28 cellular contexts compared by ENCODE assay signal in genomic region chr15:78133801-78134200, GRCh38. TPM values are rescaled to one million over a fixed set of nuclear protein-coding genes. Genes with fewer than 3 reads are reported as not detected.
A peak's percentile ranks its signal among the peaks of the same experiment; 100 is the strongest.
DNase-seq lines count a peak whose midpoint lies in the region; ATAC-seq, FAIRE-seq and TF ChIP-seq lines count a peak whose summit lies in the region.
"Had no signal": no experiment of that assay in that cellular context is flagged by ENCODE, and none has a peak within 500 bp of the region (broad histone marks: within the 10 kb centered on the region; RNA-seq: fewer than 3 reads in every experiment).

No MANE protein-coding gene starts in this region.

- H3K9me2 ChIP-seq in GM23338 (ENCODE audit: insufficient read depth), result no peaks in the 10 kb centered on the region

- no peak overlapping the region for H3K27ac ChIP-seq in GM23338 (ENCODE audit: low read depth)
- H3K27ac ChIP-seq: BLaER1, esophagus muscularis mucosa, gastroesophageal sphincter, lower lobe of right lung, upper lobe of left lung had no signal

- no peak overlapping the region for H3K4me2 ChIP-seq in GM23338
- H3K4me2 ChIP-seq: BLaER1 had no signal

- H3K36me3 ChIP-seq in bronchial epithelial cell (ENCODE audit: control insufficient read depth, insufficient read depth, low read length) (no peaks in the 10 kb centered on the region), mucosa of descending colon (ENCODE audit: low read depth) (no peaks in the 10 kb centered on the region), GM23338 (ENCODE audit: insufficient read depth) (no peaks in the 10 kb centered on the region), H7 (replicated peaks; ENCODE audit: control insufficient read depth, insufficient read depth, low read length) (no peaks in the 10 kb centered on the region)
- H3K36me3 ChIP-seq: BLaER1, esophagus muscularis mucosa, gastroesophageal sphincter, lower lobe of right lung, upper lobe of left lung had no signal

- H3K4me1 Mint-ChIP-seq in MCF 10A (ENCODE audit: insufficient read depth, unreplicated experiment) (peaks cover 5% of the 10 kb centered on the region), GM23338 (peaks cover 24% of the 10 kb centered on the region)

- CTCF ChIA-PET in MCF 10A (lab: Yijun Ruan, JAX), result interaction anchor here (0.9 to 2.5 kb wide), 2 partner anchors 62 to 107 kb away, joined by 3 to 10 read pairs; no protein-coding TSS in a partner anchor

- POLR2A ChIA-PET in MCF 10A (lab: Yijun Ruan, JAX), result no interaction called here

- peak; percentile 47 for ATAC-seq in mucosa of descending colon
- no peak for ATAC-seq in GM23338
- ATAC-seq: activated naive CD4-positive, alpha-beta T cell treated with anti-CD3 and anti-CD28 coated beads, Interleukin-2, amount 50 U/mL, for 72 hours; gastroesophageal sphincter; lower lobe of right lung; stimulated activated naive CD8-positive, alpha-beta T cell treated with anti-CD3 and anti-CD28 coated beads, Interleukin-15, Interleukin-2, amounts not matched to agents 100 U/mL and 50 U/mL, for 24 hours had no signal

- no peaks in the 10 kb centered on the region for H4K20me1 ChIP-seq in GM23338 (replicated peaks; ENCODE audit: insufficient read depth)
- H4K20me1 ChIP-seq: BLaER1 had no signal

- H3K79me2 ChIP-seq in GM23338 (replicated peaks; ENCODE audit: insufficient read depth), result no peaks in the 10 kb centered on the region

- no TSS peak for BruUV-seq in MCF 10A (replicated peaks; lab: Mats Ljungman, UMichigan)

- H3F3A ChIP-seq in GM23338 (replicated peaks; ENCODE audit: low read depth), result 0 out of 2 replicates have a peak, but pooled peaks cover 6% of the 10 kb centered on the region

- H2AFZ ChIP-seq in GM23338, result no peak overlapping the region

- no peaks in the 10 kb centered on the region for H3K9me3 ChIP-seq in mucosa of descending colon
- H3K9me3 ChIP-seq: BLaER1, esophagus muscularis mucosa, gastroesophageal sphincter, lower lobe of right lung, upper lobe of left lung had no signal

- H3K36me3 Mint-ChIP-seq in MCF 10A (ENCODE audit: insufficient read depth, unreplicated experiment), result no peaks in the 10 kb centered on the region
- H3K36me3 Mint-ChIP-seq in GM23338 (ENCODE audit: low read depth), result no peaks in the 10 kb centered on the region
- H3K36me3 Mint-ChIP-seq: activated naive CD4-positive, alpha-beta T cell treated with anti-CD3 and anti-CD28 coated beads, Interleukin-2, amount 50 U/mL, for 72 hours had no signal

- no peaks in the 10 kb centered on the region for H3K27me3 Mint-ChIP-seq in MCF 10A (ENCODE audit: insufficient read depth, unreplicated experiment)
- H3K27me3 Mint-ChIP-seq in GM23338 (ENCODE audit: insufficient read depth, low read depth, poor library complexity), result peaks cover 6% of the 10 kb centered on the region

- in situ Hi-C loops in T47D (cut with HindIII; ENCODE audit: low pct_unique_long_range_greater_than_20kb, low sequenced_read_pairs), result no loop called here

- H3K9me3 Mint-ChIP-seq in MCF 10A (ENCODE audit: unreplicated experiment) (no peaks in the 10 kb centered on the region), GM23338 (no peaks in the 10 kb centered on the region)
- H3K9me3 Mint-ChIP-seq: activated naive CD4-positive, alpha-beta T cell treated with anti-CD3 and anti-CD28 coated beads, Interleukin-2, amount 50 U/mL, for 72 hours; activated T-helper 1 cell treated with anti-CD3 and anti-CD28 coated beads, Interleukin-12 subunit alpha, Interleukin-12 subunit beta, Interleukin-2, Interleukin-4 antibody, amounts not matched to agents 30 ng/mL and 10 ng/mL and 1 ng/mL, durations not matched to agents 14 hours and 24 hours and 36 hours; HFFc6 had no signal

- H3K4me3 Mint-ChIP-seq in MCF 10A (ENCODE audit: unreplicated experiment), result no peak overlapping the region
- no peak overlapping the region for H3K4me3 Mint-ChIP-seq in GM23338
- H3K4me3 Mint-ChIP-seq: HFFc6 had no signal

- H3K27ac Mint-ChIP-seq in MCF 10A (ENCODE audit: low read depth, unreplicated experiment) (no peak overlapping the region), GM23338 (no peak overlapping the region)
- H3K27ac Mint-ChIP-seq: activated naive CD4-positive, alpha-beta T cell treated with anti-CD3 and anti-CD28 coated beads, Interleukin-2, amount 50 U/mL, for 72 hours; activated T-helper 1 cell treated with anti-CD3 and anti-CD28 coated beads, Interleukin-12 subunit alpha, Interleukin-12 subunit beta, Interleukin-2, Interleukin-4 antibody, amounts not matched to agents 30 ng/mL and 10 ng/mL and 1 ng/mL, durations not matched to agents 14 hours and 24 hours and 36 hours; HFFc6 had no signal

- TF ChIP-seq CTCF in MCF 10A (IDR thresholded peaks at IDR 0.05; ENCODE audit: unreplicated experiment) (no peak), bronchial epithelial cell (IDR thresholded peaks at IDR 0.05; ENCODE audit: insufficient read depth, low read length, severe bottlenecking) (no peak), mucosa of descending colon (IDR thresholded peaks at IDR 0.05) (no peak), GM23338 (conservative IDR thresholded peaks at IDR 0.05; ENCODE audit: low read depth in 2 of 2) (no peak)

- DNase-seq in T47D (ENCODE audit: low read depth in 1 of 2, low spot score in 1 of 2), result peak; percentile 77 to 93
- DNase-seq in MCF 10A (ENCODE audit: unreplicated experiment), result no peak
- DNase-seq in bronchial epithelial cell (ENCODE audit: low read depth), result peak; percentile 97
- no peak for DNase-seq in mucosa of descending colon
- DNase-seq in LoVo (ENCODE audit: low spot score), result no peak
- no peak for DNase-seq in GM23338 (ENCODE audit: low spot score)
- no peak for DNase-seq in NCI-H226
- no peak for DNase-seq in H7
- DNase-seq: activated CD4-positive, alpha-beta T cell treated with anti-CD3 and anti-CD28 coated beads for 4 hours; aorta; cerebellar nuclear complex; HFFc6; islet precursor cell; Kasumi-1; lower lobe of right lung; NCI-H1105 treated with DMSO at 0.1 percent for 48 hours; NCI-H2081 treated with DMSO at 0.1 percent for 48 hours; NCI-H524 treated with DMSO at 0.1 percent for 48 hours; stimulated activated CD4-positive, alpha-beta T cell treated with anti-CD3 and anti-CD28 coated beads, Interleukin-4, amount 100 ng/mL, for 1 hour; stimulated activated naive CD8-positive, alpha-beta T cell treated with anti-CD3 and anti-CD28 coated beads, Interleukin-15, Interleukin-2, amounts not matched to agents 100 U/mL and 50 U/mL, for 24 hours; upper lobe of left lung had no signal

- no peak overlapping the region for H3K4me3 ChIP-seq in bronchial epithelial cell (ENCODE audit: low read depth, low read length)
- no peak overlapping the region for H3K4me3 ChIP-seq in mucosa of descending colon
- H3K4me3 ChIP-seq in GM23338, result no peak overlapping the region
- no peak overlapping the region for H3K4me3 ChIP-seq in H7 (ENCODE audit: insufficient read depth, low read depth, low read length)
- H3K4me3 ChIP-seq: BLaER1, esophagus muscularis mucosa, gastroesophageal sphincter, lower lobe of right lung, upper lobe of left lung had no signal

- no peak for FAIRE-seq in bronchial epithelial cell (lab: Jason Lieb, UNC)
- FAIRE-seq: D721Med had no signal

- no peaks in the 10 kb centered on the region for H3K27me3 ChIP-seq in bronchial epithelial cell (ENCODE audit: control insufficient read depth, insufficient read depth, low read length)
- H3K27me3 ChIP-seq in GM23338 (ENCODE audit: insufficient read depth), result no peaks in the 10 kb centered on the region
- H3K27me3 ChIP-seq in H7 (ENCODE audit: control insufficient read depth, insufficient read depth, low read length), result no peaks in the 10 kb centered on the region
- H3K27me3 ChIP-seq: BLaER1, esophagus muscularis mucosa, gastroesophageal sphincter, upper lobe of left lung had no signal

- H3K4me1 ChIP-seq in mucosa of descending colon (ENCODE audit: low read depth) (peaks cover 13% of the 10 kb centered on the region), GM23338 (ENCODE audit: insufficient read depth) (peaks cover 18% of the 10 kb centered on the region; the same call in 1 of the 2 replicates)

- intact Hi-C loops in MCF 10A (cut with micrococcal nuclease) (loop anchor here (2.0 to 5.0 kb wide), 3 partner anchors 15 to 108 kb away; partner anchors contain the start of gene IDH3A), mucosa of descending colon (cut with DNase I, micrococcal nuclease) (loop anchor here in 1 of 2 donors (5.0 kb wide), 1 partner anchor 108 kb away; no protein-coding TSS in a partner anchor)

RNA-seq across cellular contexts. Expression of gene CIB2, which starts 2.6 kb away (rescaled TPM):
- total RNA-seq in MCF 10A (2022) (0.30 and 0.34 TPM in 2 replicates), bronchial epithelial cell (1.8 and 8.6 TPM in 2 replicates), mucosa of descending colon (10 to 100 TPM in 2 of 3 donors, 1 to 10 TPM in 1; 8.1 to 13.7 (median 10.9) TPM)
- total RNA-seq in GM23338 (2014; rRNA removed; shearing (Covaris generic)), result 62.6 and 64.4 TPM in 2 replicates
- 56.6 and 59.5 TPM in 2 replicates for polyA plus RNA-seq in GM23338 (2016; fragmentation: Nextera tagmentation; extraction: Ambion mirVana)
- 56.7 and 64.5 TPM in 2 replicates for total RNA-seq in H7 (2014; rRNA removed; shearing (Covaris generic))

RNA-seq across cellular contexts. Expression of gene IDH3A, which starts 15.4 kb away (rescaled TPM):
- total RNA-seq in MCF 10A (2022) (100.0 and 106 TPM in 2 replicates), bronchial epithelial cell (27.9 and 30.8 TPM in 2 replicates), mucosa of descending colon (100 to 1,000 TPM; 183 to 227 (median 207) TPM)
- 40.5 and 41.6 TPM in 2 replicates for total RNA-seq in GM23338 (2014; rRNA removed; shearing (Covaris generic))
- polyA plus RNA-seq in GM23338 (2016; fragmentation: Nextera tagmentation; extraction: Ambion mirVana), result 18.6 and 24.1 TPM in 2 replicates
- total RNA-seq in H7 (2014; rRNA removed; shearing (Covaris generic)), result 27.4 and 30.4 TPM in 2 replicates

RNA-seq across cellular contexts. Expression of gene SH2D7, which starts 41.4 kb away (rescaled TPM):
- total RNA-seq in MCF 10A (2022) (not detected in 2 replicates), bronchial epithelial cell (not detected in 2 replicates), mucosa of descending colon (1 to 10 TPM; 1.9 to 2.8 (median 2.2) TPM)
- not detected in 2 replicates for total RNA-seq in GM23338 (2014; rRNA removed; shearing (Covaris generic))
- polyA plus RNA-seq in GM23338 (2016; fragmentation: Nextera tagmentation; extraction: Ambion mirVana), result 0.31 and 0.33 TPM in 2 replicates
- total RNA-seq in H7 (2014; rRNA removed; shearing (Covaris generic)), result not detected in 2 replicates
- total RNA-seq: activated naive CD4-positive, alpha-beta T cell treated with anti-CD3 and anti-CD28 coated beads, Interleukin-2, amount 50 U/mL, for 72 hours; activated T-helper 1 cell treated with anti-CD3 and anti-CD28 coated beads, Interleukin-12 subunit alpha, Interleukin-12 subunit beta, Interleukin-2, Interleukin-4 antibody, amounts not matched to agents 30 ng/mL and 10 ng/mL and 1 ng/mL, durations not matched to agents 14 hours and 24 hours and 36 hours; aorta; esophagus muscularis mucosa; gastroesophageal sphincter; HFFc6; lower lobe of right lung; pulmonary artery endothelial cell had no signal

RNA-seq across cellular contexts. Expression of gene TBC1D2B, which starts 56.3 kb away (rescaled TPM):
- 21.2 and 21.6 TPM in 2 replicates for total RNA-seq in MCF 10A (2022)
- 13.7 and 15.4 TPM in 2 replicates for total RNA-seq in bronchial epithelial cell
- total RNA-seq in mucosa of descending colon, result 10 to 100 TPM; 54.8 to 65.6 (median 57.0) TPM
- total RNA-seq in GM23338 (2014; rRNA removed; shearing (Covaris generic)), result 17.0 and 17.8 TPM in 2 replicates
- 3.6 and 5.2 TPM in 2 replicates for polyA plus RNA-seq in GM23338 (2016; fragmentation: Nextera tagmentation; extraction: Ambion mirVana)
- 9.9 and 15.7 TPM in 2 replicates for total RNA-seq in H7 (2014; rRNA removed; shearing (Covaris generic))

Comparison
In these comparisons a context has a peak if more than half of its experiments do, and no peak if none do; other contexts are left out.
1. DNase-seq: peak in T47D (2 of 2) and bronchial epithelial cell (single experiment); none in MCF 10A (single experiment), mucosa of descending colon (0 of 3), LoVo (single experiment), GM23338 (single experiment), NCI-H226 (single experiment) and H7 (single experiment).